ENCODE assay signal across 24 cellular contexts in genomic region chr21:18334066-18334465, GRCh38.
"Had no signal": no experiment of that assay in that cellular context is flagged by ENCODE, and none has a peak within 500 bp of the region (broad histone marks: within the 10 kb centered on the region; RNA-seq: fewer than 3 reads in every experiment).

No MANE protein-coding gene starts in this region.

- H3K27me3 ChIP-seq: adrenal gland, ascending aorta, brain microvascular endothelial cell, esophagus muscularis mucosa, neutrophil, pancreas, tibial artery had no signal

- H3K36me3 Mint-ChIP-seq: activated naive CD8-positive, alpha-beta T cell; mesothelial cell of epicardium; natural killer cell; stimulated activated effector memory CD8-positive, alpha-beta T cell treated with anti-CD3 and anti-CD28 coated beads, Interleukin-12 subunit alpha, Interleukin-12 subunit beta, amount 100 ng/mL, for 72 hours had no signal

- ATAC-seq: activated CD4-positive, CD25-positive, alpha-beta regulatory T cell treated with anti-CD3 and anti-CD28 coated beads, Interleukin-2, amount 50 U/mL, for 24 hours; left ventricle myocardium superior; natural killer cell; pancreas; right cardiac atrium; stimulated activated effector memory CD8-positive, alpha-beta T cell treated with anti-CD3 and anti-CD28 coated beads, Interleukin-12 subunit alpha, Interleukin-12 subunit beta, amount 100 ng/mL, for 72 hours; stimulated activated naive CD8-positive, alpha-beta T cell treated with anti-CD3 and anti-CD28 coated beads, Interleukin-15, amount 100 ng/mL, for 72 hours had no signal

- H3K36me3 ChIP-seq: adrenal gland, ascending aorta, brain microvascular endothelial cell, esophagus muscularis mucosa, neutrophil, pancreas, tibial artery had no signal

- H3K4me3 ChIP-seq: adrenal gland, ascending aorta, esophagus muscularis mucosa, pancreas, tibial artery had no signal

- H3K9me3 ChIP-seq: adrenal gland, ascending aorta, esophagus muscularis mucosa, neutrophil, pancreas, tibial artery had no signal

- DNase-seq: activated CD4-positive, alpha-beta memory T cell treated with anti-CD3 and anti-CD28 coated beads, Interleukin-2, amount 10 ng/mL, durations not matched to agents 7 days and 5 days; activated CD4-positive, alpha-beta T cell treated with anti-CD3 and anti-CD28 coated beads, Interleukin-2, amount 10 ng/mL, durations not matched to agents 24 days and 14 days; activated gamma-delta T cell; adrenal gland; brain microvascular endothelial cell; central memory CD4-positive, alpha-beta T cell; effector memory CD4-positive, alpha-beta T cell; hippocampal formation; left ventricle myocardium superior; mammary epithelial cell; natural killer cell; pancreas; right cardiac atrium; stimulated activated CD4-positive, alpha-beta T cell treated with anti-CD3 and anti-CD28 coated beads, Interleukin-1b, Interleukin-23, amount 100 ng/mL, for 48 hours; stimulated activated naive CD8-positive, alpha-beta T cell treated with anti-CD3 and anti-CD28 coated beads, Interleukin-15, amount 100 ng/mL, for 72 hours; tibial artery had no signal

- H3K9me3 Mint-ChIP-seq: activated CD4-positive, alpha-beta T cell treated with anti-CD3 and anti-CD28 coated beads, Interleukin-2, amount 10 ng/mL, durations not matched to agents 24 days and 14 days; mesothelial cell of epicardium; stimulated activated effector memory CD8-positive, alpha-beta T cell treated with anti-CD3 and anti-CD28 coated beads, Interleukin-12 subunit alpha, Interleukin-12 subunit beta, amount 100 ng/mL, for 72 hours had no signal

- H3K27ac Mint-ChIP-seq: activated CD4-positive, alpha-beta memory T cell treated with anti-CD3 and anti-CD28 coated beads, Interleukin-2, amount 10 ng/mL, durations not matched to agents 7 days and 5 days; activated CD4-positive, alpha-beta T cell treated with anti-CD3 and anti-CD28 coated beads, Interleukin-2, amount 10 ng/mL, durations not matched to agents 24 days and 14 days; activated naive CD8-positive, alpha-beta T cell; activated T-helper 1 cell treated with anti-CD3 and anti-CD28 coated beads, Interleukin-12 subunit alpha, Interleukin-12 subunit beta, Interleukin-2, Interleukin-4 antibody, amounts not matched to agents 30 ng/mL and 10 ng/mL and 1 ng/mL, durations not matched to agents 14 hours and 24 hours and 36 hours; mesothelial cell of epicardium; natural killer cell; stimulated activated effector memory CD8-positive, alpha-beta T cell treated with anti-CD3 and anti-CD28 coated beads, Interleukin-12 subunit alpha, Interleukin-12 subunit beta, amount 100 ng/mL, for 72 hours; stimulated activated naive CD8-positive, alpha-beta T cell treated with anti-CD3 and anti-CD28 coated beads, Interleukin-15, amount 100 ng/mL, for 72 hours had no signal
